Comparison of ENCODE assay signal across 1 cellular context in the genomic region with DNA sequence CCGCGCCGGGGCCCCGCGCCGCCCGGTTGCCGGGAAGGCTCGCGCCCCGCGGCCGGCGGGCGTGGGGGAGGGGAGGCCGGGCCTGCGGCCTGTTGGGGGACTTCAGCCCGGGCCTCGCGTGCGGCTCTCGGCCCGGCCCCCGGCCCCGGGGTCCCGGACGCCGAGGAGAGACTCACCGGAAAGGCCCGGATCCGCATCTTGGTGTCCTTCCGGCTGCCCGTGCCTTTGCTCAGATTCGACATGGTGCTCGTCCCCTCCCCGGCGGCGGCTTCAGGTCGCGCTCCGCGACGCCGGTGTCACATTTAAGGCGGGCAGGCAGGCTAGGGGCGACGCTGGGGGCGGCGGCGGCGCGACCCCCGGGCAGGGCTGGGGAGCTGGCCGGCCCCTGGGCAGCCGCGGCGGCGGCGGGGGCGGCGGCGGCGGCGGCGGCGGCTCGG.
TF ChIP-seq lines count a peak whose summit lies in the region.

No MANE protein-coding gene starts in this region.

TF ChIP-seq in K562, 482 proteins besides CTCF, POLR2A, EP300 and RAD21 (continued from another document):
- TF ChIP-seq, protein P1, sequence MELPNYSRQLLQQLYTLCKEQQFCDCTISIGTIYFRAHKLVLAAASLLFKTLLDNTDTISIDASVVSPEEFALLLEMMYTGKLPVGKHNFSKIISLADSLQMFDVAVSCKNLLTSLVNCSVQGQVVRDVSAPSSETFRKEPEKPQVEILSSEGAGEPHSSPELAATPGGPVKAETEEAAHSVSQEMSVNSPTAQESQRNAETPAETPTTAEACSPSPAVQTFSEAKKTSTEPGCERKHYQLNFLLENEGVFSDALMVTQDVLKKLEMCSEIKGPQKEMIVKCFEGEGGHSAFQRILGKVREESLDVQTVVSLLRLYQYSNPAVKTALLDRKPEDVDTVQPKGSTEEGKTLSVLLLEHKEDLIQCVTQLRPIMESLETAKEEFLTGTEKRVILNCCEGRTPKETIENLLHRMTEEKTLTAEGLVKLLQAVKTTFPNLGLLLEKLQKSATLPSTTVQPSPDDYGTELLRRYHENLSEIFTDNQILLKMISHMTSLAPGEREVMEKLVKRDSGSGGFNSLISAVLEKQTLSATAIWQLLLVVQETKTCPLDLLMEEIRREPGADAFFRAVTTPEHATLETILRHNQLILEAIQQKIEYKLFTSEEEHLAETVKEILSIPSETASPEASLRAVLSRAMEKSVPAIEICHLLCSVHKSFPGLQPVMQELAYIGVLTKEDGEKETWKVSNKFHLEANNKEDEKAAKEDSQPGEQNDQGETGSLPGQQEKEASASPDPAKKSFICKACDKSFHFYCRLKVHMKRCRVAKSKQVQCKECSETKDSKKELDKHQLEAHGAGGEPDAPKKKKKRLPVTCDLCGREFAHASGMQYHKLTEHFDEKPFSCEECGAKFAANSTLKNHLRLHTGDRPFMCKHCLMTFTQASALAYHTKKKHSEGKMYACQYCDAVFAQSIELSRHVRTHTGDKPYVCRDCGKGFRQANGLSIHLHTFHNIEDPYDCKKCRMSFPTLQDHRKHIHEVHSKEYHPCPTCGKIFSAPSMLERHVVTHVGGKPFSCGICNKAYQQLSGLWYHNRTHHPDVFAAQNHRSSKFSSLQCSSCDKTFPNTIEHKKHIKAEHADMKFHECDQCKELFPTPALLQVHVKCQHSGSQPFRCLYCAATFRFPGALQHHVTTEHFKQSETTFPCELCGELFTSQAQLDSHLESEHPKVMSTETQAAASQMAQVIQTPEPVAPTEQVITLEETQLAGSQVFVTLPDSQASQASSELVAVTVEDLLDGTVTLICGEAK (IDR thresholded peaks at IDR 0.05): 0 out of 2 replicates have a peak, but pooled peaks have one; percentile 20
- TF ChIP-seq, protein P1 (CRISPR knock-in tag; IDR thresholded peaks at IDR 0.05): no peak
- peak; percentile 85 for TF ChIP-seq GABPA (tag; conservative IDR thresholded peaks at IDR 0.05; ENCODE audit: low read depth)
- peak; percentile 54; the same call in 1 of the 2 replicates for TF ChIP-seq PHF8 (IDR thresholded peaks at IDR 0.05; ENCODE audit: borderline replicate concordance, low read length)
- TF ChIP-seq RBBP5 (IDR thresholded peaks at IDR 0.05; ENCODE audit: borderline replicate concordance, insufficient read depth, low read length, poor library complexity, severe bottlenecking): peak; percentile 77
- 0 out of 4 replicates have a peak, but pooled peaks of 1 of the 2 experiments have one; percentile 9 for TF ChIP-seq ZNF639 (CRISPR knock-in tag; conservative IDR thresholded peaks at IDR 0.05 in 1 of 2, IDR thresholded peaks at IDR 0.05 in 1 of 2)
- no peak for TF ChIP-seq ZNF436 (CRISPR knock-in tag; IDR thresholded peaks at IDR 0.05)
- no peak for TF ChIP-seq NR3C1 (CRISPR knock-in tag; IDR thresholded peaks at IDR 0.05)
- TF ChIP-seq CXXC5 (CRISPR knock-in tag; IDR thresholded peaks at IDR 0.05): peak; percentile 13; the same call in 1 of the 2 replicates
- TF ChIP-seq ZFX (CRISPR knock-in tag; IDR thresholded peaks at IDR 0.05): peak; percentile 81
- TF ChIP-seq SLC30A9 (CRISPR knock-in tag; IDR thresholded peaks at IDR 0.05): no peak
- no peak for TF ChIP-seq SMARCB1 (IDR thresholded peaks at IDR 0.05; ENCODE audit: insufficient read length, low read depth)
- TF ChIP-seq UBTF (IDR thresholded peaks at IDR 0.05; ENCODE audit: borderline replicate concordance in 1 of 2, low read depth in 2 of 2, low read length in 2 of 2): peak; percentile 81 to 95; a peak in 3 of 4 replicates
- TF ChIP-seq, protein P2, sequence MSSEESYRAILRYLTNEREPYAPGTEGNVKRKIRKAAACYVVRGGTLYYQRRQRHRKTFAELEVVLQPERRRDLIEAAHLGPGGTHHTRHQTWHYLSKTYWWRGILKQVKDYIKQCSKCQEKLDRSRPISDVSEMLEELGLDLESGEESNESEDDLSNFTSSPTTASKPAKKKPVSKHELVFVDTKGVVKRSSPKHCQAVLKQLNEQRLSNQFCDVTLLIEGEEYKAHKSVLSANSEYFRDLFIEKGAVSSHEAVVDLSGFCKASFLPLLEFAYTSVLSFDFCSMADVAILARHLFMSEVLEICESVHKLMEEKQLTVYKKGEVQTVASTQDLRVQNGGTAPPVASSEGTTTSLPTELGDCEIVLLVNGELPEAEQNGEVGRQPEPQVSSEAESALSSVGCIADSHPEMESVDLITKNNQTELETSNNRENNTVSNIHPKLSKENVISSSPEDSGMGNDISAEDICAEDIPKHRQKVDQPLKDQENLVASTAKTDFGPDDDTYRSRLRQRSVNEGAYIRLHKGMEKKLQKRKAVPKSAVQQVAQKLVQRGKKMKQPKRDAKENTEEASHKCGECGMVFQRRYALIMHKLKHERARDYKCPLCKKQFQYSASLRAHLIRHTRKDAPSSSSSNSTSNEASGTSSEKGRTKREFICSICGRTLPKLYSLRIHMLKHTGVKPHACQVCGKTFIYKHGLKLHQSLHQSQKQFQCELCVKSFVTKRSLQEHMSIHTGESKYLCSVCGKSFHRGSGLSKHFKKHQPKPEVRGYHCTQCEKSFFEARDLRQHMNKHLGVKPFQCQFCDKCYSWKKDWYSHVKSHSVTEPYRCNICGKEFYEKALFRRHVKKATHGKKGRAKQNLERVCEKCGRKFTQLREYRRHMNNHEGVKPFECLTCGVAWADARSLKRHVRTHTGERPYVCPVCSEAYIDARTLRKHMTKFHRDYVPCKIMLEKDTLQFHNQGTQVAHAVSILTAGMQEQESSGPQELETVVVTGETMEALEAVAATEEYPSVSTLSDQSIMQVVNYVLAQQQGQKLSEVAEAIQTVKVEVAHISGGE (CRISPR knock-in tag; IDR thresholded peaks at IDR 0.05): peak in 2 of 3 experiments; percentile 46 to 88; a peak in 3 of 6 replicates
